ENCODE assay signal across 15 cellular contexts in the genomic region with DNA sequence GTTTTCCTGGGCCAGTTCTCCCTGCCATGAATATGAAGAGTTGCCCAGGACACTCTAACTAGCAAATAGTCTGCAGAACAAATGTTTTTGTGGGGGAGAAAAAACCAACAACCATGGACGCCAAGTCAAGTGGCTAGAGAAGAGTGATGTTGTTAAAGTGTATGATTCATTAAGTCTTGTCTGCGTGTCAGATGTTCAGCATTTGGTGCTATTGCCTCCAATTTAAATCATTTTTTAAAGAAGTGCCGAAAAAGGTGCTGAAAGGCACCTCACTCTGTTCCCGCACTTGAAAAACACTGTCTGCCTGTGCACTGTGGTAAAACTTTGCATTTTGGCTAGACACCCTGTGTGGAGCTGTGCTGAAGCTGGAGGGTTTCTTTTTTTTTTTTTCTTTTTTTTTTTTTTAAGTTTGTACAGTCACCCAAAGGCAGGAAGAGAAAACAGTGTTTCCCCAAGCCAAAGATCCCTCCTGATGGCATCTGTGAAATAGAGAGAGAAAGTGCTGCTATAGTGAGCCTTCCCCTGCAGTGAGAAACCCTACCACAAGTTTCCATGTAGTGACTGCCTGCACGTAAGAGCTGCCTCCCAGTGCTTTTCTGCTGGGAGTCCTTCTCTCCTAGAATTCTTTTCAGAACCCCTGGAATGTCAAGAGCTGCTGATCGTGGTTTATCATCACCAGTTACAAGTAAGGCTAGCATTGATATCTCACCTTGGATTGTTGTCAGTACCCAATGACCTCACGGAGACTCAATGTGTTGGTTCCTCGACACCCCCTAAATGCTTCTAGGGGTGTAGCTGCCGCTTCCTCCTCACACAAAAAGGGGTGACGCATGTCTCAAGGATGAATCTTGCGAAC.
DNase-seq lines count a peak whose midpoint lies in the region; ATAC-seq and TF ChIP-seq lines count a peak whose summit lies in the region.
"Had no signal": no experiment of that assay in that cellular context is flagged by ENCODE, and none has a peak within 500 bp of the region (broad histone marks: within the 10 kb centered on the region; RNA-seq: fewer than 3 reads in every experiment).

No MANE protein-coding gene starts in this region.

- no peak overlapping the region for H3K4me3 ChIP-seq in upper lobe of left lung

- TF ChIP-seq EP300 in upper lobe of left lung (IDR thresholded peaks at IDR 0.05) = no peak

- 71 to 87% methylated on average over 11 of the region's 11 CpGs for WGBS in upper lobe of left lung, 2 donors

- no peaks in the 10 kb centered on the region for H3K9me3 ChIP-seq in upper lobe of left lung

- H3K27me3 ChIP-seq in upper lobe of left lung = no peaks in the 10 kb centered on the region

- ATAC-seq in GM18511 (IDR thresholded peaks at IDR 0.05; ENCODE audit: unreplicated experiment) (peak; percentile 73), GM21423 (IDR thresholded peaks at IDR 0.05; ENCODE audit: unreplicated experiment) (peak; percentile 57), HG03108 (IDR thresholded peaks at IDR 0.05; ENCODE audit: unreplicated experiment) (peak; percentile 68), upper lobe of left lung (ENCODE audit: low FRiP score in 2 of 2) (no peak)
- ATAC-seq: naive thymus-derived CD8-positive, alpha-beta T cell; stimulated activated naive CD8-positive, alpha-beta T cell treated with anti-CD3 and anti-CD28 coated beads, Interleukin-15, amount 100 ng/mL, for 72 hours had no signal

- H3K4me1 ChIP-seq in upper lobe of left lung = no peaks in the 10 kb centered on the region

- no peak for TF ChIP-seq CTCF in upper lobe of left lung (IDR thresholded peaks at IDR 0.05)

- TF ChIP-seq POLR2A in upper lobe of left lung (IDR thresholded peaks at IDR 0.05) = no peak

- no peaks in the 10 kb centered on the region for H3K36me3 ChIP-seq in upper lobe of left lung

- peak overlapping the region; percentile 50 for H3K27ac ChIP-seq in epithelial cell of prostate
- no peak overlapping the region for H3K27ac ChIP-seq in upper lobe of left lung

- DNase-seq in epithelial cell of prostate (ENCODE audit: low read depth, low spot score) (no peak), upper lobe of left lung (no peak), GM19238 (ENCODE audit: insufficient read length, low spot score) (no peak), NCI-H2029 (lab: John Stamatoyannopoulos, UW) (no peak), NCI-H774 (lab: John Stamatoyannopoulos, UW) (no peak)
- DNase-seq: activated naive CD4-positive, alpha-beta T cell treated with anti-CD3 and anti-CD28 coated beads, Interleukin-2, amount 50 U/mL, for 16 hours; DMS 273 treated with DMSO at 0.1 percent for 48 hours; effector CD4-positive, alpha-beta T cell; naive thymus-derived CD8-positive, alpha-beta T cell; NCI-H1092; stimulated activated CD4-positive, alpha-beta T cell treated with anti-CD3 and anti-CD28 coated beads, Interleukin-15, amount 100 ng/mL, for 24 hours; stimulated activated naive CD8-positive, alpha-beta T cell treated with anti-CD3 and anti-CD28 coated beads, Interleukin-15, amount 100 ng/mL, for 72 hours had no signal

Comparison
In these comparisons a context has a peak if more than half of its experiments do, and no peak if none do; other contexts are left out.
1. ATAC-seq: peak in GM18511 (single experiment), GM21423 (single experiment) and HG03108 (single experiment); none in upper lobe of left lung (0 of 2).